Comparison of ENCODE assay signal across 10 cellular contexts in the genomic region with DNA sequence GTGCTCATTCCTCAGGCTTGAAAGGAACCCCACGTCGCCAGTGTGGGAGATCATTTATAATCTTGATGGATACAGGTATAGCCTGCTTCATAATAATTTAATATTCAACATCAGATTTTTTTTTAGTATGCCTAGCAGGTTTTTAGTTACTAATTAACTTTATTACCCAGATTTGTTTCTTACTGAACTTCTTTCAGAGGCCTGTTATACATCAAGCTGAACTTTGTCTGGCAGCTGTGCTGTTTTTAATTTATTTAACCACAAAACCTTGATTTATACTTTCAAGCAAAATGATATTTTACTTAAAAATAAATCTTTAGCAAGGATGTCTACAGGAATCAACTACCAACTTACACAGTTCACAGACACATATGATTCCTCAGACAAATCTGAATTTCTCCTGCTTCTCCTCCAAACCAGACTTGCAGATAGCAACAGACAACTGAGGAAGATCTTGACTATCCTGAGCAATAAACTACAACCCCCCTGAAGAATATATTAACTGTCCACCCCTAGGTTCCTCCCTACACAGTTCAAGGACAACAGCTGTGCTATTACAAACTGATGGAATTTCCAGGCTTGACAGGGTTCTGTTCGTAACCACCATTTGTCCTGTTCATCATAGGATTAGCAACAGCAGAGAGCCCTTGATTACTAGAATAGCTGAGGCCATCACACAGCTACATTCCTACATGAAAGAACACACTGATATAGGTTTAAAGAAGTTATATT. TPM values are rescaled to one million over a fixed set of nuclear protein-coding genes. Genes with fewer than 3 reads are reported as not detected.
DNase-seq lines count a peak whose midpoint lies in the region; ATAC-seq, FAIRE-seq and TF ChIP-seq lines count a peak whose summit lies in the region.
"Had no signal": no experiment of that assay in that cellular context is flagged by ENCODE, and none has a peak within 500 bp of the region (broad histone marks: within the 10 kb centered on the region; RNA-seq: fewer than 3 reads in every experiment).

No MANE protein-coding gene starts in this region.

- no peak for TF ChIP-seq EP300 in sigmoid colon (IDR thresholded peaks at IDR 0.05)

- no peak overlapping the region for H3K4me3 Mint-ChIP-seq in activated T-helper 17 cell treated with anti-CD3 and anti-CD28 coated beads, Interleukin-2, amount 50 U/mL, for 72 hours
- H3K4me3 Mint-ChIP-seq in activated naive CD8-positive, alpha-beta T cell treated with anti-CD3 and anti-CD28 coated beads, Interleukin-2, amount 50 U/mL, for 24 hours: no peak overlapping the region

- H3K4me2 ChIP-seq in hepatocyte: peak overlapping the region; percentile 52

- ATAC-seq in activated T-helper 17 cell treated with anti-CD3 and anti-CD28 coated beads, Interleukin-2, amount 50 U/mL, for 72 hours (replicated peaks): no peak
- no peak for ATAC-seq in activated naive CD8-positive, alpha-beta T cell treated with anti-CD3 and anti-CD28 coated beads, Interleukin-2, amount 50 U/mL, for 24 hours
- no peak for ATAC-seq in HG03196 (IDR thresholded peaks at IDR 0.05; ENCODE audit: unreplicated experiment)

- H3K9me3 ChIP-seq in hepatocyte (ENCODE audit: low read depth) (no peaks in the 10 kb centered on the region), sigmoid colon (no peaks in the 10 kb centered on the region)
- H3K9me3 ChIP-seq: testis had no signal

- H3K27me3 Mint-ChIP-seq in activated T-helper 17 cell treated with anti-CD3 and anti-CD28 coated beads, Interleukin-2, amount 50 U/mL, for 72 hours: no peaks in the 10 kb centered on the region
- H3K27me3 Mint-ChIP-seq in activated naive CD8-positive, alpha-beta T cell treated with anti-CD3 and anti-CD28 coated beads, Interleukin-2, amount 50 U/mL, for 24 hours: no peaks in the 10 kb centered on the region

- 50% methylated on average over 3 of the region's 3 CpGs for WGBS in hepatocyte (ENCODE audit: low lambda C conversion rate, missing lambda C conversion rate)
- WGBS in sigmoid colon, 2 donors: 21 to 63% methylated on average over 3 of the region's 3 CpGs

- H3K9me2 ChIP-seq in hepatocyte (replicated peaks; ENCODE audit: insufficient read depth): no peaks in the 10 kb centered on the region

- peak overlapping the region; percentile 49 for H3K27ac ChIP-seq in hepatocyte
- peak overlapping the region; percentile 69 to 89 (median 84) for H3K27ac ChIP-seq in sigmoid colon

- H3K4me3 ChIP-seq in hepatocyte (no peak overlapping the region), sigmoid colon (peak overlapping the region in 1 of 4 donors; percentile 25)
- H3K4me3 ChIP-seq: testis had no signal

- H3K9me3 Mint-ChIP-seq in activated T-helper 17 cell treated with anti-CD3 and anti-CD28 coated beads, Interleukin-2, amount 50 U/mL, for 72 hours: no peaks in the 10 kb centered on the region
- no peaks in the 10 kb centered on the region for H3K9me3 Mint-ChIP-seq in activated naive CD8-positive, alpha-beta T cell treated with anti-CD3 and anti-CD28 coated beads, Interleukin-2, amount 50 U/mL, for 24 hours

- no peaks in the 10 kb centered on the region for H3K36me3 ChIP-seq in hepatocyte (replicated peaks; ENCODE audit: insufficient read depth, low read depth)
- H3K36me3 ChIP-seq in sigmoid colon: no peaks in the 10 kb centered on the region

- no peak for TF ChIP-seq CTCF in hepatocyte (IDR thresholded peaks at IDR 0.05; ENCODE audit: poor library complexity)
- no peak for TF ChIP-seq CTCF in sigmoid colon (IDR thresholded peaks at IDR 0.05)

- peaks cover 53% of the 10 kb centered on the region for H3K4me1 ChIP-seq in hepatocyte (ENCODE audit: insufficient read depth)
- peaks cover 0 to 88% (median 84%) of the 10 kb centered on the region in 4 donors for H3K4me1 ChIP-seq in sigmoid colon

- H3K4me1 Mint-ChIP-seq in activated T-helper 17 cell treated with anti-CD3 and anti-CD28 coated beads, Interleukin-2, amount 50 U/mL, for 72 hours: peaks cover 34% of the 10 kb centered on the region
- peaks cover 48% of the 10 kb centered on the region for H3K4me1 Mint-ChIP-seq in activated naive CD8-positive, alpha-beta T cell treated with anti-CD3 and anti-CD28 coated beads, Interleukin-2, amount 50 U/mL, for 24 hours

- H3K27me3 ChIP-seq in hepatocyte: no peaks in the 10 kb centered on the region
- H3K27me3 ChIP-seq in sigmoid colon: no peaks in the 10 kb centered on the region
- H3K27me3 ChIP-seq: testis had no signal

- FAIRE-seq in GM19239 (lab: Jason Lieb, UNC): peak; percentile 31

- no peak overlapping the region for H2AFZ ChIP-seq in hepatocyte

- H4K20me1 ChIP-seq in hepatocyte (ENCODE audit: insufficient read depth, poor library complexity, severe bottlenecking): peaks cover 25% of the 10 kb centered on the region

- no peak for TF ChIP-seq POLR2A in sigmoid colon (IDR thresholded peaks at IDR 0.05)

- no peaks in the 10 kb centered on the region for H3K36me3 Mint-ChIP-seq in activated T-helper 17 cell treated with anti-CD3 and anti-CD28 coated beads, Interleukin-2, amount 50 U/mL, for 72 hours (ENCODE audit: low read depth)
- H3K36me3 Mint-ChIP-seq in activated naive CD8-positive, alpha-beta T cell treated with anti-CD3 and anti-CD28 coated beads, Interleukin-2, amount 50 U/mL, for 24 hours (ENCODE audit: low read depth): peaks cover 5% of the 10 kb centered on the region

- intact Hi-C loops in sigmoid colon (cut with DNase I): no loop called here

- H3K79me2 ChIP-seq in hepatocyte: peaks cover 80% of the 10 kb centered on the region

- DNase-seq in GM19239 (ENCODE audit: insufficient read length, low spot score): no peak
- DNase-seq in hepatocyte (ENCODE audit: low spot score): no peak
- no peak for DNase-seq in sigmoid colon
- no peak for DNase-seq in activated naive CD8-positive, alpha-beta T cell treated with anti-CD3 and anti-CD28 coated beads, Interleukin-2, amount 50 U/mL, for 24 hours
- DNase-seq in activated naive CD4-positive, alpha-beta T cell (lab: John Stamatoyannopoulos, UW): no peak
- no peak for DNase-seq in stimulated activated CD4-positive, alpha-beta T cell treated with anti-CD3 and anti-CD28 coated beads, Interleukin-4, amount 100 ng/mL, for 4 hours
- DNase-seq: activated CD4-positive, CD25-positive, alpha-beta regulatory T cell; testis had no signal

- peak overlapping the region; percentile 55 for H3K27ac Mint-ChIP-seq in activated T-helper 17 cell treated with anti-CD3 and anti-CD28 coated beads, Interleukin-2, amount 50 U/mL, for 72 hours
- H3K27ac Mint-ChIP-seq in activated naive CD8-positive, alpha-beta T cell treated with anti-CD3 and anti-CD28 coated beads, Interleukin-2, amount 50 U/mL, for 24 hours: no peak overlapping the region

RNA-seq across cellular contexts. Expression of a gene that starts 0.6 kb away (rescaled TPM):
- total RNA-seq in activated T-helper 17 cell treated with anti-CD3 and anti-CD28 coated beads, Interleukin-2, amount 50 U/mL, for 72 hours: 100 to 1,000 TPM in 1 of 2 donors, 10 to 100 TPM in 1; 97.5 to 130 TPM
- total RNA-seq in hepatocyte (64.7 and 85.5 TPM in 2 replicates), sigmoid colon (100 to 1,000 TPM; 138 to 266 (median 201) TPM)
- polyA plus RNA-seq in hepatocyte (91.1 and 91.3 TPM in 2 replicates), sigmoid colon (10 to 100 TPM; 41.2 to 90.0 (median 55.3) TPM)
